22 cellular contexts compared by ENCODE assay signal in the genomic region with DNA sequence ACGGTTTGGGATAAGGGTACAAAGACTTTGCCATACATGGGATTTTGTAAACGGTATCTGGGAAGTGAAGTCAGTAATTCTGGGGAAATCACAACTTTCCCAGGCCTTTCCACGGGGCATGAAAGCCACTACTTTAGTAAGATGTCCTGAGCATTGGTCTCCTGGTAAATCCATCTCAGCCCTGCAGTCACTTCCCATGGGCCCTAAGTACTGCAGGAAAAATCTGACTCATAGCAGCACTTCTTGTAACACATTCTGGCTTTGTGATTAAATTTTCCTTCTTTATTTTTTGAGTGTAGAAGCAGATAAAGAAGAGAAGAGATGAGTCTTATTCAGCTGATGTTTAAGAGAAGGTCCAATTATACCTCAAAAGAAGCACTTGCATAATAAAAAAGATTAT.
"Had no signal": no experiment of that assay in that cellular context is flagged by ENCODE, and none has a peak within 500 bp of the region (broad histone marks: within the 10 kb centered on the region; RNA-seq: fewer than 3 reads in every experiment).

No MANE protein-coding gene starts in this region.

- H3K4me1 Mint-ChIP-seq: activated CD4-positive, alpha-beta memory T cell treated with anti-CD3 and anti-CD28 coated beads, Interleukin-2, amount 10 ng/mL, durations not matched to agents 7 days and 5 days; activated naive CD8-positive, alpha-beta T cell treated with anti-CD3 and anti-CD28 coated beads, Interleukin-2, amount 10 ng/mL, durations not matched to agents 7 days and 5 days; nephron progenitor cell had no signal

- H3K27me3 ChIP-seq: brain microvascular endothelial cell, gastroesophageal sphincter, heart left ventricle, thyroid gland had no signal

- H3K4me1 ChIP-seq: gastroesophageal sphincter, heart left ventricle, thyroid gland had no signal

- H3K27me3 Mint-ChIP-seq: activated CD4-positive, alpha-beta memory T cell treated with anti-CD3 and anti-CD28 coated beads, Interleukin-2, amount 10 ng/mL, durations not matched to agents 7 days and 5 days; activated naive CD8-positive, alpha-beta T cell treated with anti-CD3 and anti-CD28 coated beads, Interleukin-2, amount 10 ng/mL, durations not matched to agents 7 days and 5 days had no signal

- H3K36me3 ChIP-seq: brain microvascular endothelial cell, heart left ventricle, thyroid gland had no signal

- ATAC-seq: activated T-cell treated with anti-CD3 and anti-CD28 coated beads, Interleukin-2, amount 50 U/mL, for 72 hours; esophagus mucosa; gastroesophageal sphincter; heart left ventricle; left colon; mucosa of descending colon had no signal

- DNase-seq: activated CD4-positive, alpha-beta memory T cell treated with anti-CD3 and anti-CD28 coated beads, Interleukin-2, amount 10 ng/mL, durations not matched to agents 7 days and 5 days; activated CD4-positive, alpha-beta T cell treated with anti-CD3 and anti-CD28 coated beads for 48 hours; activated CD4-positive, CD25-positive, alpha-beta regulatory T cell; activated effector memory CD4-positive, alpha-beta T cell treated with Interleukin-2 at 50 U/mL for 16 hours; activated naive CD4-positive, alpha-beta T cell treated with anti-CD3 and anti-CD28 coated beads for 36 hours; activated naive CD8-positive, alpha-beta T cell treated with anti-CD3 and anti-CD28 coated beads, Interleukin-2, amount 10 ng/mL, durations not matched to agents 7 days and 5 days; activated T-cell treated with anti-CD3 and anti-CD28 coated beads, Interleukin-2, amount 50 U/mL, for 72 hours; brain microvascular endothelial cell; central memory CD4-positive, alpha-beta T cell; effector memory CD4-positive, alpha-beta T cell; heart left ventricle; left colon; mesendoderm; mucosa of descending colon; nephron progenitor cell; nucleus accumbens; stimulated activated CD4-positive, alpha-beta T cell treated with anti-CD3 and anti-CD28 coated beads, Interleukin-4, amount 100 ng/mL, for 24 hours; stimulated activated naive CD4-positive, alpha-beta T cell treated with Interleukin-2 at 50 U/mL for 16 hours; thyroid gland had no signal

- H3K36me3 Mint-ChIP-seq: activated naive CD8-positive, alpha-beta T cell treated with anti-CD3 and anti-CD28 coated beads, Interleukin-2, amount 10 ng/mL, durations not matched to agents 7 days and 5 days had no signal

- H3K27ac Mint-ChIP-seq: activated CD4-positive, alpha-beta memory T cell treated with anti-CD3 and anti-CD28 coated beads, Interleukin-2, amount 10 ng/mL, durations not matched to agents 7 days and 5 days; activated naive CD4-positive, alpha-beta T cell treated with anti-CD3 and anti-CD28 coated beads for 36 hours; activated naive CD8-positive, alpha-beta T cell treated with anti-CD3 and anti-CD28 coated beads, Interleukin-2, amount 10 ng/mL, durations not matched to agents 7 days and 5 days; activated T-cell treated with anti-CD3 and anti-CD28 coated beads, Interleukin-2, amount 50 U/mL, for 72 hours; nephron progenitor cell; T-helper 1 cell treated with Interleukin-12 subunit alpha and Interleukin-12 subunit beta and Interleukin-4 antibody, amounts not matched to agents 30 μg/mL and 1 μg/mL, for 36 hours had no signal

- H3K27ac ChIP-seq: brain microvascular endothelial cell, gastroesophageal sphincter, heart left ventricle, thyroid gland had no signal

- H3K4me3 ChIP-seq: gastroesophageal sphincter, heart left ventricle, mucosa of descending colon, thyroid gland had no signal

- H3K4me3 Mint-ChIP-seq: activated CD4-positive, alpha-beta memory T cell treated with anti-CD3 and anti-CD28 coated beads, Interleukin-2, amount 10 ng/mL, durations not matched to agents 7 days and 5 days; activated naive CD4-positive, alpha-beta T cell treated with anti-CD3 and anti-CD28 coated beads for 36 hours; activated naive CD8-positive, alpha-beta T cell treated with anti-CD3 and anti-CD28 coated beads, Interleukin-2, amount 10 ng/mL, durations not matched to agents 7 days and 5 days; activated T-cell treated with anti-CD3 and anti-CD28 coated beads, Interleukin-2, amount 50 U/mL, for 72 hours; nephron progenitor cell; T-helper 1 cell treated with Interleukin-12 subunit alpha and Interleukin-12 subunit beta and Interleukin-4 antibody, amounts not matched to agents 30 μg/mL and 1 μg/mL, for 36 hours had no signal

- H3K9me3 ChIP-seq: gastroesophageal sphincter, thyroid gland had no signal

- H3K9me3 Mint-ChIP-seq: activated CD4-positive, alpha-beta memory T cell treated with anti-CD3 and anti-CD28 coated beads, Interleukin-2, amount 10 ng/mL, durations not matched to agents 7 days and 5 days; activated naive CD8-positive, alpha-beta T cell treated with anti-CD3 and anti-CD28 coated beads, Interleukin-2, amount 10 ng/mL, durations not matched to agents 7 days and 5 days; T-helper 1 cell treated with Interleukin-12 subunit alpha and Interleukin-12 subunit beta and Interleukin-4 antibody, amounts not matched to agents 30 μg/mL and 1 μg/mL, for 36 hours had no signal
